Comparison of ENCODE assay signal across 19 cellular contexts in the genomic region with DNA sequence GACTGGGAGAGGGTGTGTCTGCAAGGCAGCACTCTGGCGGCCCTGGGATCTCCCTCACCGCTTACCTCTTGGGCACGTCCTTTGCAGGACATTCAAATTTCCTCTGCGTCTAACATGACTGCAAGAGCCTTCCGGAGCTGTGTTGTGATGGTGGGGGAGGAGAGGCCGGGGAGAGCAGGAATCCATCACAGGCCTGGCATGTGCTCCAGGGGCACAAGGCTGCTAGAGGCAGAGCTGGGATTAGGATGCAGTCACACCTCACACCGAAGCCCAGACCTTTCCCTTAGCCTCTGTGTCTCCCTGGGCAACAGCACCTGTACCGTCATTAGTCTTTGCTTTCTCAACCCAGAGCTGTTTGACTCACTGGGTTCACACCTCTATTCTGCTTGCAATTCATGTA.
"Had no signal": no experiment of that assay in that cellular context is flagged by ENCODE, and none has a peak within 500 bp of the region (broad histone marks: within the 10 kb centered on the region; RNA-seq: fewer than 3 reads in every experiment).

No MANE protein-coding gene starts in this region.

- H3K36me3 ChIP-seq: gastrocnemius medialis, left ventricle myocardium inferior, tibial artery had no signal

- H3K4me1 Mint-ChIP-seq: central memory CD8-positive, alpha-beta T cell had no signal

- H3K4me1 ChIP-seq: gastrocnemius medialis, tibial artery had no signal

- H3K9me3 ChIP-seq: gastrocnemius medialis, left ventricle myocardium inferior, tibial artery had no signal

- H3K27ac ChIP-seq: coronary artery, gastrocnemius medialis, left ventricle myocardium inferior, tibial artery had no signal

- H3K4me3 ChIP-seq: coronary artery, gastrocnemius medialis, left ventricle myocardium inferior, tibial artery had no signal

- H3K4me3 Mint-ChIP-seq: activated T-cell treated with anti-CD3 and anti-CD28 coated beads, Interleukin-2, amount 50 U/mL, for 72 hours; central memory CD8-positive, alpha-beta T cell; T-helper 1 cell treated with Interleukin-12 subunit alpha and Interleukin-12 subunit beta and Interleukin-4 antibody, amounts not matched to agents 30 μg/mL and 1 μg/mL, for 36 hours had no signal

- H3K27me3 ChIP-seq: gastrocnemius medialis had no signal

- H3K27ac Mint-ChIP-seq: activated T-cell treated with anti-CD3 and anti-CD28 coated beads, Interleukin-2, amount 50 U/mL, for 72 hours; T-helper 1 cell treated with Interleukin-12 subunit alpha and Interleukin-12 subunit beta and Interleukin-4 antibody, amounts not matched to agents 30 μg/mL and 1 μg/mL, for 36 hours had no signal

- ATAC-seq: activated T-cell treated with anti-CD3 and anti-CD28 coated beads, Interleukin-2, amount 50 U/mL, for 72 hours; gastrocnemius medialis had no signal

- DNase-seq: activated CD4-positive, alpha-beta T cell treated with anti-CD3 and anti-CD28 coated beads for 1 hour; activated CD8-positive, alpha-beta memory T cell treated with anti-CD3 and anti-CD28 coated beads for 24 hours; activated CD8-positive, alpha-beta memory T cell treated with anti-CD3 and anti-CD28 coated beads, Interleukin-2, amount 50 U/mL, for 48 hours; activated effector memory CD4-positive, alpha-beta T cell treated with anti-CD3 and anti-CD28 coated beads, Interleukin-2, amount 50 U/mL, for 16 hours; activated naive CD4-positive, alpha-beta T cell treated with anti-CD3 and anti-CD28 coated beads, Interleukin-2, amount 50 U/mL, for 16 hours; activated T-cell treated with anti-CD3 and anti-CD28 coated beads, Interleukin-2, amount 50 U/mL, for 72 hours; aorta; erythroblast; gastrocnemius medialis; head of caudate nucleus; left ventricle myocardium inferior; mammary epithelial cell; nucleus accumbens; stimulated activated naive CD4-positive, alpha-beta T cell; substantia nigra; tibial artery had no signal

- H3K9me3 Mint-ChIP-seq: activated T-cell treated with anti-CD3 and anti-CD28 coated beads, Interleukin-2, amount 50 U/mL, for 72 hours; central memory CD8-positive, alpha-beta T cell; T-helper 1 cell treated with Interleukin-12 subunit alpha and Interleukin-12 subunit beta and Interleukin-4 antibody, amounts not matched to agents 30 μg/mL and 1 μg/mL, for 36 hours had no signal
